In genomic region chr3:53753518-53754183, GRCh38 we compare ENCODE assay signal across 10 cellular contexts.
DNase-seq lines count a peak whose midpoint lies in the region; ATAC-seq lines count a peak whose summit lies in the region.
"Had no signal": no experiment of that assay in that cellular context is flagged by ENCODE, and none has a peak within 500 bp of the region (broad histone marks: within the 10 kb centered on the region; RNA-seq: fewer than 3 reads in every experiment).

No MANE protein-coding gene starts in this region.

- peak; percentile 4 for DNase-seq in activated naive CD4-positive, alpha-beta T cell treated with Interleukin-2 at 50 U/mL for 16 hours
- DNase-seq in activated naive CD4-positive, alpha-beta T cell treated with anti-CD3 and anti-CD28 coated beads, Interleukin-2, amount 50 U/mL, for 16 hours: no peak
- peak; percentile 61 for DNase-seq in activated CD4-positive, alpha-beta memory T cell treated with anti-CD3 and anti-CD28 coated beads, Interleukin-2, amount 10 ng/mL, durations not matched to agents 7 days and 5 days
- DNase-seq in stimulated activated effector memory CD8-positive, alpha-beta T cell treated with anti-CD3 and anti-CD28 coated beads, Interleukin-12 subunit alpha, Interleukin-12 subunit beta, amount 100 ng/mL, for 72 hours (ENCODE audit: low spot score in 2 of 2): no peak
- no peak for DNase-seq in NCI-H2081 treated with DMSO at 0.1 percent for 48 hours (lab: John Stamatoyannopoulos, UW)
- DNase-seq in hippocampal formation (lab: John Stamatoyannopoulos, UW): no peak
- DNase-seq: pancreas, PC-3 had no signal

- CTCF ChIA-PET in activated CD4-positive, alpha-beta memory T cell treated with anti-CD3 and anti-CD28 coated beads, Interleukin-2, amount 10 ng/mL, durations not matched to agents 7 days and 5 days (lab: Charles Lee): interaction anchor here (0.8 kb wide), 1 partner anchor 9 kb away, joined by 3 read pairs; no protein-coding TSS in a partner anchor

- H3K36me3 Mint-ChIP-seq in activated CD4-positive, alpha-beta memory T cell treated with anti-CD3 and anti-CD28 coated beads, Interleukin-2, amount 10 ng/mL, durations not matched to agents 7 days and 5 days (ENCODE audit: low read depth): peaks cover 24% of the 10 kb centered on the region
- no peaks in the 10 kb centered on the region for H3K36me3 Mint-ChIP-seq in stimulated activated effector memory CD8-positive, alpha-beta T cell treated with anti-CD3 and anti-CD28 coated beads, Interleukin-12 subunit alpha, Interleukin-12 subunit beta, amount 100 ng/mL, for 72 hours

- peaks cover 73% of the 10 kb centered on the region for H3K4me1 Mint-ChIP-seq in activated CD4-positive, alpha-beta memory T cell treated with anti-CD3 and anti-CD28 coated beads, Interleukin-2, amount 10 ng/mL, durations not matched to agents 7 days and 5 days
- peaks cover 39% of the 10 kb centered on the region for H3K4me1 Mint-ChIP-seq in stimulated activated effector memory CD8-positive, alpha-beta T cell treated with anti-CD3 and anti-CD28 coated beads, Interleukin-12 subunit alpha, Interleukin-12 subunit beta, amount 100 ng/mL, for 72 hours

- POLR2A ChIA-PET in activated CD4-positive, alpha-beta memory T cell treated with anti-CD3 and anti-CD28 coated beads, Interleukin-2, amount 10 ng/mL, durations not matched to agents 7 days and 5 days (lab: Charles Lee): interaction anchor here (0.8 to 1.3 kb wide), 6 partner anchors 10 to 406 kb away, joined by 3 to 5 read pairs (median 4); partner anchors contain the start of gene DCP1A

- peaks cover 5% of the 10 kb centered on the region for H3K27me3 Mint-ChIP-seq in activated CD4-positive, alpha-beta memory T cell treated with anti-CD3 and anti-CD28 coated beads, Interleukin-2, amount 10 ng/mL, durations not matched to agents 7 days and 5 days

- ATAC-seq in GM21825 (IDR thresholded peaks at IDR 0.05; ENCODE audit: unreplicated experiment): peak; percentile 35
- ATAC-seq in stimulated activated effector memory CD8-positive, alpha-beta T cell treated with anti-CD3 and anti-CD28 coated beads, Interleukin-12 subunit alpha, Interleukin-12 subunit beta, amount 100 ng/mL, for 72 hours: peak; percentile 89
- ATAC-seq in HG03097 (IDR thresholded peaks at IDR 0.05; ENCODE audit: low FRiP score, unreplicated experiment): no peak
- ATAC-seq: PC-3 had no signal

- H3K9me3 Mint-ChIP-seq in activated CD4-positive, alpha-beta memory T cell treated with anti-CD3 and anti-CD28 coated beads, Interleukin-2, amount 10 ng/mL, durations not matched to agents 7 days and 5 days: peaks cover 2% of the 10 kb centered on the region
- H3K9me3 Mint-ChIP-seq in stimulated activated effector memory CD8-positive, alpha-beta T cell treated with anti-CD3 and anti-CD28 coated beads, Interleukin-12 subunit alpha, Interleukin-12 subunit beta, amount 100 ng/mL, for 72 hours: no peaks in the 10 kb centered on the region

- peak overlapping the region; percentile 94 for H3K27ac Mint-ChIP-seq in activated CD4-positive, alpha-beta memory T cell treated with anti-CD3 and anti-CD28 coated beads, Interleukin-2, amount 10 ng/mL, durations not matched to agents 7 days and 5 days
- H3K27ac Mint-ChIP-seq in stimulated activated effector memory CD8-positive, alpha-beta T cell treated with anti-CD3 and anti-CD28 coated beads, Interleukin-12 subunit alpha, Interleukin-12 subunit beta, amount 100 ng/mL, for 72 hours: peak overlapping the region; percentile 80

- H3K4me3 Mint-ChIP-seq in activated CD4-positive, alpha-beta memory T cell treated with anti-CD3 and anti-CD28 coated beads, Interleukin-2, amount 10 ng/mL, durations not matched to agents 7 days and 5 days: peak overlapping the region; percentile 25
- peak overlapping the region; percentile 36 for H3K4me3 Mint-ChIP-seq in stimulated activated effector memory CD8-positive, alpha-beta T cell treated with anti-CD3 and anti-CD28 coated beads, Interleukin-12 subunit alpha, Interleukin-12 subunit beta, amount 100 ng/mL, for 72 hours

Comparison
In these comparisons a context has a peak if more than half of its experiments do, and no peak if none do; other contexts are left out.
1. DNase-seq: peak in activated naive CD4-positive, alpha-beta T cell treated with Interleukin-2 at 50 U/mL for 16 hours (single experiment) and activated CD4-positive, alpha-beta memory T cell treated with anti-CD3 and anti-CD28 coated beads, Interleukin-2, amount 10 ng/mL, durations not matched to agents 7 days and 5 days (single experiment); none in activated naive CD4-positive, alpha-beta T cell treated with anti-CD3 and anti-CD28 coated beads, Interleukin-2, amount 50 U/mL, for 16 hours (single experiment), stimulated activated effector memory CD8-positive, alpha-beta T cell treated with anti-CD3 and anti-CD28 coated beads, Interleukin-12 subunit alpha, Interleukin-12 subunit beta, amount 100 ng/mL, for 72 hours (0 of 2), NCI-H2081 treated with DMSO at 0.1 percent for 48 hours (single experiment) and hippocampal formation (0 of 2).